ENCODE assay signal across 23 cellular contexts in genomic region chr15:44011238-44011873, GRCh38.
"Had no signal": no experiment of that assay in that cellular context is flagged by ENCODE, and none has a peak within 500 bp of the region (broad histone marks: within the 10 kb centered on the region; RNA-seq: fewer than 3 reads in every experiment).

No MANE protein-coding gene starts in this region.

- H3K4me1 Mint-ChIP-seq: naive thymus-derived CD8-positive, alpha-beta T cell; stimulated activated effector memory CD8-positive, alpha-beta T cell treated with anti-CD3 and anti-CD28 coated beads, Interleukin-12 subunit alpha, Interleukin-12 subunit beta, amount 100 ng/mL, for 72 hours had no signal

- H3K27ac Mint-ChIP-seq: endodermal cell; naive thymus-derived CD8-positive, alpha-beta T cell; neural progenitor cell; progenitor cell of endocrine pancreas; stimulated activated effector memory CD8-positive, alpha-beta T cell treated with anti-CD3 and anti-CD28 coated beads, Interleukin-12 subunit alpha, Interleukin-12 subunit beta, amount 100 ng/mL, for 72 hours had no signal

- H3K4me1 ChIP-seq: heart left ventricle, neural progenitor cell, pancreas, suprapubic skin, upper lobe of left lung, vagina had no signal

- H3K36me3 Mint-ChIP-seq: naive thymus-derived CD8-positive, alpha-beta T cell; neural progenitor cell; stimulated activated effector memory CD8-positive, alpha-beta T cell treated with anti-CD3 and anti-CD28 coated beads, Interleukin-12 subunit alpha, Interleukin-12 subunit beta, amount 100 ng/mL, for 72 hours had no signal

- H3K4me2 ChIP-seq: neural progenitor cell had no signal

- H3K4me3 ChIP-seq: coronary artery, heart left ventricle, neural progenitor cell, pancreas, suprapubic skin, thyroid gland, upper lobe of left lung, vagina had no signal

- H3K9me3 Mint-ChIP-seq: endodermal cell; naive thymus-derived CD8-positive, alpha-beta T cell; neural progenitor cell; stimulated activated effector memory CD8-positive, alpha-beta T cell treated with anti-CD3 and anti-CD28 coated beads, Interleukin-12 subunit alpha, Interleukin-12 subunit beta, amount 100 ng/mL, for 72 hours had no signal

- DNase-seq: effector CD4-positive, alpha-beta T cell; endodermal cell; erythroblast; foreskin keratinocyte; heart left ventricle; hippocampal formation; left colon; mammary epithelial cell; naive thymus-derived CD8-positive, alpha-beta T cell; occipital lobe; pancreas; right cardiac atrium; stimulated activated CD4-positive, alpha-beta T cell treated with anti-CD3 and anti-CD28 coated beads, Interleukin-4, amount 100 ng/mL, for 1 hour; stimulated activated CD8-positive, alpha-beta memory T cell treated with anti-CD3 and anti-CD28 coated beads, Interleukin-4, amount 100 ng/mL, for 48 hours; stimulated activated naive CD8-positive, alpha-beta T cell treated with anti-CD3 and anti-CD28 coated beads, Interleukin-15, Interleukin-2, amounts not matched to agents 100 U/mL and 50 U/mL, for 24 hours; thyroid gland; upper lobe of left lung had no signal

- H3K9me3 ChIP-seq: heart left ventricle, pancreas, suprapubic skin, thyroid gland, upper lobe of left lung, vagina had no signal

- H3K4me3 Mint-ChIP-seq: endodermal cell; naive thymus-derived CD8-positive, alpha-beta T cell; neural progenitor cell; stimulated activated effector memory CD8-positive, alpha-beta T cell treated with anti-CD3 and anti-CD28 coated beads, Interleukin-12 subunit alpha, Interleukin-12 subunit beta, amount 100 ng/mL, for 72 hours had no signal

- H3K27me3 ChIP-seq: foreskin keratinocyte, heart left ventricle, neural progenitor cell, pancreas, suprapubic skin, thyroid gland, upper lobe of left lung, vagina had no signal

- H3K9ac ChIP-seq: neural progenitor cell had no signal

- H3K27ac ChIP-seq: coronary artery, foreskin keratinocyte, heart left ventricle, neural progenitor cell, pancreas, suprapubic skin, thyroid gland, upper lobe of left lung, vagina had no signal

- H3K27me3 Mint-ChIP-seq: progenitor cell of endocrine pancreas had no signal

- H3K36me3 ChIP-seq: heart left ventricle, neural progenitor cell, pancreas, suprapubic skin, thyroid gland, upper lobe of left lung, vagina had no signal

- H2AFZ ChIP-seq: neural progenitor cell had no signal
